In the genomic region with DNA sequence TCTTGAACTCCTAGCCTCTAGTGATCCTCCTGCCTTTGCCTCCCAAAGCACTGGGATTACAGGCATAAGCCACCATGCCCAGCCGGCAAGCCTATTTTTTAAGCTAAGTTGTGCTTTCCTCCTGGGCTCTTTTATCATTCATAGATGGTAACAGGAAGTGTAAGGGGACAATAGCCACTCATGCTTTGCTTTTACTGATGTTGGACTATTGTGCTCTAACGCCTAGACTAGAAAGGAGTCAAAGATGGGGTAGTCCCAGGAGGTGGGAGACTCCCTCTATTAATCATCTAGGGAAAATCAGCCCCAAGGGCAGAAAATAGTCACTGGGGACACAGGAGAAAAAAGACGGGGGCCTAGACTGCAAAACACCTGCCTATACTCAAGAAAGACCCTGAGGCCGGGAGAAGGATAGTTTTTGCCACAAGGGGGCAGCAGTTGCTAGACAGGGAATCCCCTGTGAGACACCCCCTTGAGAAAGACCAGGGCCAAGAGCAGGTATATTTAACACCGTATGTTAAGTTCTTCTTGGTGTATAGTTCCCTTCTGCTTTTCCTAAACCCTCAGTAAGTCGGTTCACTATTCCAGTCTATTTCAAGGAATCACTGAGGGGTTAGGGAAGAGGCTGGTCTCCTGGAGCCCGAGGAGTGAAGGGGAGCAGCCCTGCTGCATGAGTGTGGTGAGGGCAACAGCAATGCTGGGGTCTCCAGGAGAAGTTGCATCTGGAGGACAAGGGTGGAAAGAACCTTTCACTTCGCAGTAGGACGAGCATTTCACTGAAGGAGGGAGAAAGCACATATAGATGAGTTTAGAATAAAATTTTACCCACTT, we compare ENCODE assay signal across 9 cellular contexts. TPM values are rescaled to one million over a fixed set of nuclear protein-coding genes. Genes with fewer than 3 reads are reported as not detected.
DNase-seq lines count a peak whose midpoint lies in the region; ATAC-seq and TF ChIP-seq lines count a peak whose summit lies in the region.
"Had no signal": no experiment of that assay in that cellular context is flagged by ENCODE, and none has a peak within 500 bp of the region (broad histone marks: within the 10 kb centered on the region; RNA-seq: fewer than 3 reads in every experiment).

No MANE protein-coding gene starts in this region.

- H3K4me1 ChIP-seq in HCT116 (ENCODE audit: control insufficient read depth in 1 of 2, insufficient read depth in 2 of 2, low read length in 2 of 2) (peaks cover 6 to 9% of the 10 kb centered on the region in 2 experiments; a peak in 3 of 4 replicates), Peyer's patch (no peaks in the 10 kb centered on the region), sigmoid colon (peaks cover 0 to 10% (median 0%) of the 10 kb centered on the region in 4 donors)

- no peaks in the 10 kb centered on the region for H3K9me2 ChIP-seq in HCT116 (ENCODE audit: insufficient read depth)

- H3K79me2 ChIP-seq in HCT116 (ENCODE audit: insufficient read depth, low read length): no peaks in the 10 kb centered on the region

- H2AFZ ChIP-seq in HCT116 (ENCODE audit: low read depth, low read length, poor library complexity, severe bottlenecking): no peak overlapping the region

- no peak for TF ChIP-seq EP300 in sigmoid colon (IDR thresholded peaks at IDR 0.05)

- no peak overlapping the region for H3K4me3 Mint-ChIP-seq in glutamatergic neuron (ENCODE audit: unreplicated experiment)
- H3K4me3 Mint-ChIP-seq: activated naive CD4-positive, alpha-beta T cell treated with anti-CD3 and anti-CD28 coated beads, Interleukin-2, amount 50 U/mL, for 24 hours had no signal

- peak; percentile 70 for TF ChIP-seq RAD21 in HCT116 (IDR thresholded peaks at IDR 0.05; ENCODE audit: low read depth)

- WGBS in sigmoid colon, 2 donors: 49 to 58% methylated on average over 9 of the region's 9 CpGs

- no TSS peak for BruUV-seq in HCT116 (replicated peaks; lab: Mats Ljungman, UMichigan)

- no peak overlapping the region for H3K9ac ChIP-seq in HCT116 (ENCODE audit: low read length)

- H3K27me3 ChIP-seq in HCT116 (ENCODE audit: insufficient read depth, low read length) (no peaks in the 10 kb centered on the region), Peyer's patch (no peaks in the 10 kb centered on the region), sigmoid colon (no peaks in the 10 kb centered on the region)

- TF ChIP-seq POLR2A in HCT116 (IDR thresholded peaks at IDR 0.05; ENCODE audit: borderline replicate concordance, extremely low read depth, insufficient read depth, insufficient read length) (no peak), Peyer's patch (IDR thresholded peaks at IDR 0.05) (no peak), sigmoid colon (IDR thresholded peaks at IDR 0.05) (no peak)

- H3K27me3 Mint-ChIP-seq in glutamatergic neuron (ENCODE audit: unreplicated experiment): peaks cover 8% of the 10 kb centered on the region

- H3K9me3 ChIP-seq in HCT116 (ENCODE audit: control insufficient read depth in 1 of 2, insufficient read depth in 1 of 2, low read depth in 1 of 2, low read length in 2 of 2) (no peaks in the 10 kb centered on the region), Peyer's patch (no peaks in the 10 kb centered on the region), sigmoid colon (no peaks in the 10 kb centered on the region)

- H3K4me1 Mint-ChIP-seq in glutamatergic neuron (ENCODE audit: low read depth, unreplicated experiment): no peaks in the 10 kb centered on the region

- no peak overlapping the region for H3K4me3 ChIP-seq in HCT116 (replicated peaks in 1 of 2; ENCODE audit: low read depth in 1 of 2, low read length in 2 of 2)
- no peak overlapping the region for H3K4me3 ChIP-seq in Peyer's patch
- no peak overlapping the region for H3K4me3 ChIP-seq in sigmoid colon

- TF ChIP-seq CTCF in HCT116 (IDR thresholded peaks at IDR 0.05 in 2 of 3, conservative IDR thresholded peaks at IDR 0.05 in 1 of 3; ENCODE audit: borderline replicate concordance in 1 of 3, insufficient read depth in 1 of 3, low read depth in 2 of 3, low read length in 2 of 3): peak; percentile 70 to 93 (median 91); a peak in 5 of 6 replicates
- TF ChIP-seq CTCF in Peyer's patch (IDR thresholded peaks at IDR 0.05): peak in 5 of 6 experiments; percentile 34 to 70 (median 46)
- peak; percentile 67 for TF ChIP-seq CTCF in glutamatergic neuron (IDR thresholded peaks at IDR 0.05; ENCODE audit: partially characterized antibody, unreplicated experiment)
- peak; percentile 26 to 63 (median 34) for TF ChIP-seq CTCF in sigmoid colon (IDR thresholded peaks at IDR 0.05)

- no peaks in the 10 kb centered on the region for H4K20me1 ChIP-seq in HCT116 (ENCODE audit: insufficient read depth)

- no peaks in the 10 kb centered on the region for H3K9me3 Mint-ChIP-seq in glutamatergic neuron (ENCODE audit: unreplicated experiment)
- H3K9me3 Mint-ChIP-seq: activated naive CD4-positive, alpha-beta T cell treated with anti-CD3 and anti-CD28 coated beads, Interleukin-2, amount 50 U/mL, for 24 hours had no signal

- DNase-seq in DMS153 (lab: John Stamatoyannopoulos, UW) (peak; percentile 22), HCT116 (ENCODE audit: low read depth, low spot score) (peak; percentile 37), Peyer's patch (peak in 2 of 3 donors; percentile 68 to 84), glutamatergic neuron (peak; percentile 59), sigmoid colon (peak; percentile 75)
- peak; percentile 70 for DNase-seq in activated T-cell treated with anti-CD3 and anti-CD28 coated beads, Interleukin-2, amount 50 U/mL, for 1 hour

- H3K4me2 ChIP-seq in HCT116 (ENCODE audit: low read length): no peak overlapping the region

- peak; percentile 93 for ATAC-seq in HCT116
- ATAC-seq in GM19452 (IDR thresholded peaks at IDR 0.05; ENCODE audit: unreplicated experiment): no peak
- ATAC-seq in GM21423 (IDR thresholded peaks at IDR 0.05; ENCODE audit: unreplicated experiment): no peak

- RAD21 ChIA-PET in HCT116 (lab: Charles Lee; ENCODE audit: low non-redundant PET in 1 of 2, low total read pairs in 2 of 2, uncharacterized antibody in 2 of 2, unreplicated experiment in 2 of 2): no interaction called here

- H3K27ac ChIP-seq in HCT116 (ENCODE audit: low read depth, low read length): no peak overlapping the region
- H3K27ac ChIP-seq in Peyer's patch: no peak overlapping the region
- H3K27ac ChIP-seq in sigmoid colon: no peak overlapping the region

- peaks cover 3% of the 10 kb centered on the region for H3K36me3 Mint-ChIP-seq in glutamatergic neuron (ENCODE audit: unreplicated experiment)
- H3K36me3 Mint-ChIP-seq: activated naive CD4-positive, alpha-beta T cell treated with anti-CD3 and anti-CD28 coated beads, Interleukin-2, amount 50 U/mL, for 24 hours had no signal

- no peaks in the 10 kb centered on the region for H3K36me3 ChIP-seq in HCT116 (ENCODE audit: control insufficient read depth in 1 of 2, insufficient read depth in 2 of 2, low read length in 2 of 2)
- H3K36me3 ChIP-seq in Peyer's patch: no peaks in the 10 kb centered on the region
- H3K36me3 ChIP-seq in sigmoid colon: no peaks in the 10 kb centered on the region

- CTCF ChIA-PET in HCT116 (lab: Charles Lee): interaction anchor here (0.7 to 1.1 kb wide), 3 partner anchors 9 to 89 kb away, joined by 3 to 6 read pairs (median 4); no protein-coding TSS in a partner anchor

- H3K27ac Mint-ChIP-seq in glutamatergic neuron (ENCODE audit: unreplicated experiment): no peak overlapping the region

- intact Hi-C loops in HCT116 (cut with micrococcal nuclease): no loop called here
- intact Hi-C loops in sigmoid colon (cut with DNase I): no loop called here

- POLR2A ChIA-PET in HCT116 (lab: Charles Lee): no interaction called here

TF ChIP-seq in HCT116, 20 proteins besides CTCF, POLR2A, EP300 and RAD21:
- TF ChIP-seq, protein P1, sequence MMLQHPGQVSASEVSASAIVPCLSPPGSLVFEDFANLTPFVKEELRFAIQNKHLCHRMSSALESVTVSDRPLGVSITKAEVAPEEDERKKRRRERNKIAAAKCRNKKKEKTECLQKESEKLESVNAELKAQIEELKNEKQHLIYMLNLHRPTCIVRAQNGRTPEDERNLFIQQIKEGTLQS (IDR thresholded peaks at IDR 0.05): no peak
- no peak for TF ChIP-seq JUND (IDR thresholded peaks at IDR 0.05)

RNA-seq across cellular contexts. Expression of a gene that starts 2.1 kb away (rescaled TPM):
- total RNA-seq in HCT116 (2021; ENCODE audit: unreplicated experiment) (not detected), Peyer's patch (not detected), glutamatergic neuron (ENCODE audit: unreplicated experiment) (not detected), sigmoid colon (not detected)
- 0.08 TPM in 1 of 2 replicates, not detected in the other for polyA plus RNA-seq in HCT116 (2012)
- polyA plus RNA-seq in sigmoid colon: 1 to 10 TPM in 1 of 3 donors, under 1 TPM in 2; 0.07 to 1.2 (median 0.46) TPM

RNA-seq across cellular contexts. Expression of a gene that starts 43.0 kb away (rescaled TPM):
- total RNA-seq in HCT116 (2021; ENCODE audit: unreplicated experiment): 0.15 TPM
- polyA plus RNA-seq in HCT116 (2012): 0.30 and 0.35 TPM in 2 replicates
- not detected for total RNA-seq in Peyer's patch
- not detected for total RNA-seq in glutamatergic neuron (ENCODE audit: unreplicated experiment)
- not detected for total RNA-seq in sigmoid colon
- polyA plus RNA-seq in sigmoid colon: under 1 TPM; 0.12 to 0.60 (median 0.46) TPM

RNA-seq across cellular contexts. Expression of a gene that starts 48.1 kb away (rescaled TPM):
- total RNA-seq in HCT116 (2021; ENCODE audit: unreplicated experiment) (187 TPM), Peyer's patch (100 to 1,000 TPM; 210 to 284 (median 246) TPM), glutamatergic neuron (ENCODE audit: unreplicated experiment) (207 TPM), sigmoid colon (100 to 1,000 TPM; 235 to 267 (median 258) TPM)
- polyA plus RNA-seq in HCT116 (2012): 180 and 182 TPM in 2 replicates
- 100 to 1,000 TPM; 366 to 517 (median 411) TPM for polyA plus RNA-seq in sigmoid colon

Comparison
In these comparisons a context has a peak if more than half of its experiments do, and no peak if none do; other contexts are left out.
1. DNase-seq: peak in every context shown above with its lines; median percentile 76 in Peyer's patch; 75 in sigmoid colon; 70 in activated T-cell treated with anti-CD3 and anti-CD28 coated beads, Interleukin-2, amount 50 U/mL, for 1 hour; 59 in glutamatergic neuron; 37 in HCT116; 22 in DMS153.
2. CTCF ChIP-seq: peak in every context shown above with its lines; median percentile 91 in HCT116; 67 in glutamatergic neuron; 46 in Peyer's patch; 34 in sigmoid colon.